ENCODE assay signal across 13 cellular contexts in genomic region chr21:33684923-33685560, GRCh38. TPM values are rescaled to one million over a fixed set of nuclear protein-coding genes. Genes with fewer than 3 reads are reported as not detected.
DNase-seq lines count a peak whose midpoint lies in the region; ATAC-seq and TF ChIP-seq lines count a peak whose summit lies in the region.
"Had no signal": no experiment of that assay in that cellular context is flagged by ENCODE, and none has a peak within 500 bp of the region (broad histone marks: within the 10 kb centered on the region; RNA-seq: fewer than 3 reads in every experiment).

No MANE protein-coding gene starts in this region.

- TF ChIP-seq CTCF in HFFc6 (IDR thresholded peaks at IDR 0.05) (no peak), heart left ventricle (IDR thresholded peaks at IDR 0.05) (no peak), psoas muscle (IDR thresholded peaks at IDR 0.05) (no peak), RWPE1 (conservative IDR thresholded peaks at IDR 0.05; ENCODE audit: low read depth) (no peak)

- H3K4me3 ChIP-seq in adipocyte (ENCODE audit: low read length) (peak overlapping the region; percentile 47), heart left ventricle (no peak overlapping the region), psoas muscle (no peak overlapping the region)

- ATAC-seq in heart left ventricle (no peak), psoas muscle (no peak), GM19328 (IDR thresholded peaks at IDR 0.05; ENCODE audit: unreplicated experiment) (no peak)
- ATAC-seq: T-cell had no signal

- DNase-seq in HFFc6: no peak
- DNase-seq in adipocyte (ENCODE audit: low read depth): no peak
- DNase-seq in heart left ventricle: no peak
- no peak for DNase-seq in psoas muscle
- DNase-seq in RWPE1 (ENCODE audit: low spot score): no peak
- no peak for DNase-seq in NCI-H2171 treated with DMSO at 0.1 percent for 48 hours (lab: John Stamatoyannopoulos, UW)
- no peak for DNase-seq in NCI-H1105 (lab: John Stamatoyannopoulos, UW)
- DNase-seq: CD4-positive, alpha-beta T cell; H7; NCI-H774; T-cell had no signal

- H3K9me3 ChIP-seq in adipocyte (ENCODE audit: control insufficient read depth, low read length): no peaks in the 10 kb centered on the region
- H3K9me3 ChIP-seq in heart left ventricle: no peaks in the 10 kb centered on the region
- no peaks in the 10 kb centered on the region for H3K9me3 ChIP-seq in psoas muscle

- peak overlapping the region; percentile 80 for H3K27ac Mint-ChIP-seq in HFFc6
- H3K27ac Mint-ChIP-seq: activated naive CD8-positive, alpha-beta T cell; CD4-positive, alpha-beta T cell; T-cell had no signal

- H3K27me3 Mint-ChIP-seq in HFFc6 (ENCODE audit: insufficient read depth): no peaks in the 10 kb centered on the region
- H3K27me3 Mint-ChIP-seq: CD4-positive, alpha-beta T cell had no signal

- H3K27me3 ChIP-seq in adipocyte (replicated peaks; ENCODE audit: control insufficient read depth, insufficient read depth, low read length) (no peaks in the 10 kb centered on the region), heart left ventricle (no peaks in the 10 kb centered on the region), psoas muscle (ENCODE audit: insufficient read depth in 3 of 3, low read length in 2 of 3) (no peaks in the 10 kb centered on the region)

- H3K36me3 Mint-ChIP-seq in HFFc6 (ENCODE audit: low read depth): no peaks in the 10 kb centered on the region
- H3K36me3 Mint-ChIP-seq: activated naive CD8-positive, alpha-beta T cell; T-cell had no signal

- POLR2A ChIA-PET in RWPE1 (lab: Yijun Ruan, JAX; ENCODE audit: low non-redundant PET): interaction anchor here (0.6 kb wide), 1 partner anchor 169 kb away, joined by 3 read pairs; no protein-coding TSS in a partner anchor

- TF ChIP-seq POLR2A in heart left ventricle (IDR thresholded peaks at IDR 0.05): no peak

- H3K4me3 Mint-ChIP-seq in HFFc6: peak overlapping the region; percentile 47
- H3K4me3 Mint-ChIP-seq: activated naive CD8-positive, alpha-beta T cell; CD4-positive, alpha-beta T cell; T-cell had no signal

- peak overlapping the region; percentile 49 for H3K9ac ChIP-seq in adipocyte (ENCODE audit: low read length)

- H3K36me3 ChIP-seq in adipocyte (ENCODE audit: control insufficient read depth, insufficient read depth, low read length, severe bottlenecking): no peaks in the 10 kb centered on the region
- no peaks in the 10 kb centered on the region for H3K36me3 ChIP-seq in heart left ventricle
- no peaks in the 10 kb centered on the region for H3K36me3 ChIP-seq in psoas muscle (ENCODE audit: insufficient read depth in 1 of 2, low read depth in 1 of 2)

- intact Hi-C loops in heart left ventricle (cut with DNase I): loop anchor here in 1 of 10 donors (5.0 kb wide), 1 partner anchor 43 kb away; the partner anchor contains the start of genes CRYZL1 and ITSN1
- intact Hi-C loops in psoas muscle (cut with DNase I): loop anchor here in 1 of 2 donors (5.0 kb wide), 1 partner anchor 33 kb away; no protein-coding TSS in a partner anchor

- H3K9me3 Mint-ChIP-seq in HFFc6: no peaks in the 10 kb centered on the region
- H3K9me3 Mint-ChIP-seq: CD4-positive, alpha-beta T cell; T-cell had no signal

- 28 to 35% (median 31%) methylated on average over 5 of the region's 5 CpGs for WGBS in heart left ventricle, 4 donors
- WGBS in psoas muscle, 3 donors: 59 to 64% (median 59%) methylated on average over 5 of the region's 5 CpGs

- H3K27ac ChIP-seq in heart left ventricle (peak overlapping the region in 7 of 12 donors; percentile 6 to 25 (median 19)), psoas muscle (peak overlapping the region; percentile 3), RWPE1 (no peak overlapping the region)

- H3K4me1 Mint-ChIP-seq in HFFc6 (ENCODE audit: low read depth): peaks cover 74% of the 10 kb centered on the region
- H3K4me1 Mint-ChIP-seq: T-cell had no signal

- CTCF ChIA-PET in RWPE1 (lab: Yijun Ruan, JAX): interaction anchor here (0.6 to 1.0 kb wide), 3 partner anchors 13 to 61 kb away, joined by 3 to 6 read pairs (median 3); no protein-coding TSS in a partner anchor

- H3K4me1 ChIP-seq in adipocyte (ENCODE audit: control insufficient read depth, insufficient read depth, low read length) (peaks cover 75% of the 10 kb centered on the region), heart left ventricle (peaks cover 0 to 66% (median 45%) of the 10 kb centered on the region in 12 donors), psoas muscle (peaks cover 46% of the 10 kb centered on the region)

RNA-seq across cellular contexts. Expression of gene ITSN1, which starts 42.7 kb away (rescaled TPM):
- total RNA-seq in HFFc6 (2021; fragmentation: NEBNext Ultra II Directional; extraction: Animal tissue kit (Norgen Biotek cat#: 25700)): 10 to 100 TPM; 47.7 to 54.8 (median 54.0) TPM
- total RNA-seq in heart left ventricle (10 to 100 TPM; 22.8 to 51.5 (median 42.3) TPM), psoas muscle (10 to 100 TPM; 18.1 to 43.8 (median 24.7) TPM)
- polyA plus RNA-seq in heart left ventricle (10 to 100 TPM; 17.2 to 25.9 TPM), psoas muscle (10 to 100 TPM in 1 of 3 donors, 1 to 10 TPM in 2; 9.3 to 24.3 (median 9.8) TPM)

RNA-seq across cellular contexts. Expression of gene CRYZL1, which starts 43.5 kb away (rescaled TPM):
- total RNA-seq in HFFc6 (2021; fragmentation: NEBNext Ultra II Directional; extraction: Animal tissue kit (Norgen Biotek cat#: 25700)): 10 to 100 TPM; 28.0 to 32.8 (median 30.2) TPM
- total RNA-seq in heart left ventricle: 10 to 100 TPM; 15.2 to 33.8 (median 25.3) TPM
- 10 to 100 TPM; 17.0 to 17.7 TPM for polyA plus RNA-seq in heart left ventricle
- total RNA-seq in psoas muscle: 10 to 100 TPM; 14.0 to 22.6 (median 18.8) TPM
- 10 to 100 TPM; 12.8 to 37.7 (median 15.7) TPM for polyA plus RNA-seq in psoas muscle
